In the genomic region with DNA sequence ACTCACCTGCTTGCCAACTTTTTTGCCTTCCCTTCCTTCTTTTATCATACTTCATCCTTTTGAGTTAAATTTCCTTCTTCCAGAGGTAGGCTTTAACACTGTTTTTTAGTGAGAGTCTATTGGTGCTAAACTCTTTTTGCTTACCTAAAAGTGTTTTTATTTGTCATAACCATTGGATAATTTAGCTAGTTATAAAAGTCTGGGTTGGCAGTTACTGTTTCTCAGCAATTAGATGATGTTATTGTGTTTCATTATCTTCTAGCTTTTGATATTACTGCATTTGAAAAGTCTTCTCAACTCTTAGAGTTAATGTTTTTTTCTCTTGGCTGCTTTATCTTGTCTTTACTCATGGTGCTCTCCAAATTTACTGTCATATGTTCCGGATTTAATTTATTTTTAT, we compare ENCODE assay signal across 14 cellular contexts. TPM values are rescaled to one million over a fixed set of nuclear protein-coding genes. Genes with fewer than 3 reads are reported as not detected.
DNase-seq lines count a peak whose midpoint lies in the region; ATAC-seq and TF ChIP-seq lines count a peak whose summit lies in the region.
"Had no signal": no experiment of that assay in that cellular context is flagged by ENCODE, and none has a peak within 500 bp of the region (broad histone marks: within the 10 kb centered on the region; RNA-seq: fewer than 3 reads in every experiment).

No MANE protein-coding gene starts in this region.

- peak overlapping the region in 1 of 2 donors; percentile 23 for H3K4me3 Mint-ChIP-seq in activated T-cell treated with anti-CD3 and anti-CD28 coated beads, Interleukin-2, amount 50 U/mL, for 72 hours
- no peak overlapping the region for H3K4me3 Mint-ChIP-seq in activated T-cell treated with anti-CD3 and anti-CD28 coated beads, Interleukin-2, amount 50 U/mL, for 24 hours
- H3K4me3 Mint-ChIP-seq in activated T-helper 2 cell treated with anti-CD3 and anti-CD28 coated beads, Interferon-gamma antibody, Interleukin-2, Interleukin-4, amounts not matched to agents 10 μg/mL and 5 μg/mL and 100 μg/mL, durations not matched to agents 14 hours and 24 hours and 36 hours (ENCODE audit: low read depth): no peak overlapping the region
- H3K4me3 Mint-ChIP-seq: CD8-positive, alpha-beta T cell; H9 had no signal

- no peak for TF ChIP-seq CTCF in HEK293 (tag by site-specific recombination; IDR thresholded peaks at IDR 0.05)

- peaks cover 7 to 15% of the 10 kb centered on the region in 2 donors for H3K9me3 Mint-ChIP-seq in activated T-cell treated with anti-CD3 and anti-CD28 coated beads, Interleukin-2, amount 50 U/mL, for 72 hours
- H3K9me3 Mint-ChIP-seq in activated T-cell treated with anti-CD3 and anti-CD28 coated beads, Interleukin-2, amount 50 U/mL, for 24 hours: peaks cover 18% of the 10 kb centered on the region
- peaks cover 32% of the 10 kb centered on the region for H3K9me3 Mint-ChIP-seq in activated T-helper 2 cell treated with anti-CD3 and anti-CD28 coated beads, Interferon-gamma antibody, Interleukin-2, Interleukin-4, amounts not matched to agents 10 μg/mL and 5 μg/mL and 100 μg/mL, durations not matched to agents 14 hours and 24 hours and 36 hours

- H3K4me1 ChIP-seq in HEK293 (ENCODE audit: control insufficient read depth, insufficient read depth, low read length): 0 out of 2 replicates have a peak, but pooled peaks cover 4% of the 10 kb centered on the region

- peaks cover 0 to 4% of the 10 kb centered on the region in 2 experiments; a peak in 2 of 3 replicates for H3K36me3 ChIP-seq in HEK293 (ENCODE audit: control insufficient read depth in 2 of 2, insufficient read depth in 1 of 2, low read length in 2 of 2)
- no peaks in the 10 kb centered on the region for H3K36me3 ChIP-seq in MG63

- no peak for ATAC-seq in activated T-cell treated with anti-CD3 and anti-CD28 coated beads, Interleukin-2, amount 50 U/mL, for 72 hours (replicated peaks in 1 of 2)
- ATAC-seq: CD8-positive, alpha-beta T cell; GM12878 had no signal

- intact Hi-C loops in activated T-helper 2 cell treated with anti-CD3 and anti-CD28 coated beads, Interferon-gamma antibody, Interleukin-2, Interleukin-4, amounts not matched to agents 10 μg/mL and 5 μg/mL and 100 μg/mL, durations not matched to agents 14 hours and 24 hours and 36 hours (cut with micrococcal nuclease): no loop called here

- peaks cover 63% of the 10 kb centered on the region for H3K4me1 Mint-ChIP-seq in activated T-cell treated with anti-CD3 and anti-CD28 coated beads, Interleukin-2, amount 50 U/mL, for 72 hours (ENCODE audit: low read depth)
- peaks cover 45% of the 10 kb centered on the region for H3K4me1 Mint-ChIP-seq in activated T-cell treated with anti-CD3 and anti-CD28 coated beads, Interleukin-2, amount 50 U/mL, for 24 hours (ENCODE audit: low read depth)
- peaks cover 27% of the 10 kb centered on the region for H3K4me1 Mint-ChIP-seq in activated T-helper 2 cell treated with anti-CD3 and anti-CD28 coated beads, Interferon-gamma antibody, Interleukin-2, Interleukin-4, amounts not matched to agents 10 μg/mL and 5 μg/mL and 100 μg/mL, durations not matched to agents 14 hours and 24 hours and 36 hours (ENCODE audit: low read depth)

- CTCF ChIA-PET in HEK293 (lab: Yijun Ruan, JAX): no interaction called here

- H3K27ac Mint-ChIP-seq in activated T-cell treated with anti-CD3 and anti-CD28 coated beads, Interleukin-2, amount 50 U/mL, for 72 hours: peak overlapping the region; percentile 12
- H3K27ac Mint-ChIP-seq in activated T-cell treated with anti-CD3 and anti-CD28 coated beads, Interleukin-2, amount 50 U/mL, for 24 hours: no peak overlapping the region
- peak overlapping the region; percentile 43 for H3K27ac Mint-ChIP-seq in activated T-helper 2 cell treated with anti-CD3 and anti-CD28 coated beads, Interferon-gamma antibody, Interleukin-2, Interleukin-4, amounts not matched to agents 10 μg/mL and 5 μg/mL and 100 μg/mL, durations not matched to agents 14 hours and 24 hours and 36 hours
- H3K27ac Mint-ChIP-seq: CD8-positive, alpha-beta T cell; H9 had no signal

- POLR2A ChIA-PET in HEK293 (lab: Yijun Ruan, JAX): no interaction called here

- H3K36me3 Mint-ChIP-seq in activated T-cell treated with anti-CD3 and anti-CD28 coated beads, Interleukin-2, amount 50 U/mL, for 72 hours (ENCODE audit: insufficient read depth in 2 of 2): peaks cover 25 to 29% of the 10 kb centered on the region in 2 donors
- H3K36me3 Mint-ChIP-seq in activated T-cell treated with anti-CD3 and anti-CD28 coated beads, Interleukin-2, amount 50 U/mL, for 24 hours (ENCODE audit: low read depth): peaks cover 31% of the 10 kb centered on the region
- H3K36me3 Mint-ChIP-seq in activated T-helper 2 cell treated with anti-CD3 and anti-CD28 coated beads, Interferon-gamma antibody, Interleukin-2, Interleukin-4, amounts not matched to agents 10 μg/mL and 5 μg/mL and 100 μg/mL, durations not matched to agents 14 hours and 24 hours and 36 hours (ENCODE audit: low read depth): peaks cover 50% of the 10 kb centered on the region

- H3K27ac ChIP-seq in HEK293 (ENCODE audit: extremely low read depth, low read depth, low read length): no peak overlapping the region
- H3K27ac ChIP-seq: BLaER1 treated with 17β-estradiol and CSF1 and Interleukin-3, amounts not matched to agents 10 nM and 100 nM had no signal

- H3K27me3 Mint-ChIP-seq in activated T-cell treated with anti-CD3 and anti-CD28 coated beads, Interleukin-2, amount 50 U/mL, for 72 hours (ENCODE audit: low read depth): no peaks in the 10 kb centered on the region
- H3K27me3 Mint-ChIP-seq in activated T-cell treated with anti-CD3 and anti-CD28 coated beads, Interleukin-2, amount 50 U/mL, for 24 hours: no peaks in the 10 kb centered on the region
- H3K27me3 Mint-ChIP-seq in activated T-helper 2 cell treated with anti-CD3 and anti-CD28 coated beads, Interferon-gamma antibody, Interleukin-2, Interleukin-4, amounts not matched to agents 10 μg/mL and 5 μg/mL and 100 μg/mL, durations not matched to agents 14 hours and 24 hours and 36 hours (ENCODE audit: low read depth): no peaks in the 10 kb centered on the region

- H3K9me3 ChIP-seq in HEK293 (ENCODE audit: control insufficient read depth, insufficient read depth, low read depth, low read length): no peaks in the 10 kb centered on the region
- H3K9me3 ChIP-seq in MG63: peaks cover 9% of the 10 kb centered on the region

- H3K4me3 ChIP-seq in HEK293 (ENCODE audit: low read depth, low read length): no peak overlapping the region
- no peak overlapping the region for H3K4me3 ChIP-seq in MG63
- H3K4me3 ChIP-seq: GM12878 had no signal

- no peaks in the 10 kb centered on the region for H3K27me3 ChIP-seq in MG63
- H3K27me3 ChIP-seq: BLaER1 treated with 17β-estradiol and CSF1 and Interleukin-3, amounts not matched to agents 10 nM and 100 nM had no signal

- DNase-seq in activated T-cell treated with anti-CD3 and anti-CD28 coated beads, Interleukin-2, amount 50 U/mL, for 72 hours: no peak
- DNase-seq in activated T-cell treated with anti-CD3 and anti-CD28 coated beads, Interleukin-2, amount 50 U/mL, for 24 hours: no peak
- DNase-seq in activated T-helper 2 cell treated with anti-CD3 and anti-CD28 coated beads, Interferon-gamma antibody, Interleukin-2, Interleukin-4, amounts not matched to agents 10 μg/mL and 5 μg/mL and 100 μg/mL, durations not matched to agents 14 hours and 24 hours and 36 hours (ENCODE audit: low spot score): no peak
- DNase-seq in MG63 (no peak), mesenteric fat pad (ENCODE audit: low spot score) (no peak), GF-D8 (lab: John Stamatoyannopoulos, UW) (no peak)
- DNase-seq: 8988T; Calu3; CD8-positive, alpha-beta T cell; DMS79 treated with DMSO at 0.1 percent for 48 hours; H9 had no signal

TF ChIP-seq in HEK293, 187 proteins besides CTCF, POLR2A, EP300 and RAD21 (continues in another document):
- TF ChIP-seq SETDB1 (IDR thresholded peaks at IDR 0.05; ENCODE audit: insufficient read length, low read length): peak; percentile 76
- TF ChIP-seq, protein P1, sequence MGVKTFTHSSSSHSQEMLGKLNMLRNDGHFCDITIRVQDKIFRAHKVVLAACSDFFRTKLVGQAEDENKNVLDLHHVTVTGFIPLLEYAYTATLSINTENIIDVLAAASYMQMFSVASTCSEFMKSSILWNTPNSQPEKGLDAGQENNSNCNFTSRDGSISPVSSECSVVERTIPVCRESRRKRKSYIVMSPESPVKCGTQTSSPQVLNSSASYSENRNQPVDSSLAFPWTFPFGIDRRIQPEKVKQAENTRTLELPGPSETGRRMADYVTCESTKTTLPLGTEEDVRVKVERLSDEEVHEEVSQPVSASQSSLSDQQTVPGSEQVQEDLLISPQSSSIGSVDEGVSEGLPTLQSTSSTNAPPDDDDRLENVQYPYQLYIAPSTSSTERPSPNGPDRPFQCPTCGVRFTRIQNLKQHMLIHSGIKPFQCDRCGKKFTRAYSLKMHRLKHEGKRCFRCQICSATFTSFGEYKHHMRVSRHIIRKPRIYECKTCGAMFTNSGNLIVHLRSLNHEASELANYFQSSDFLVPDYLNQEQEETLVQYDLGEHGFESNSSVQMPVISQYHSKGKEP (tag by site-specific recombination; IDR thresholded peaks at IDR 0.05): no peak

RNA-seq across cellular contexts. Expression of a gene that starts 22.6 kb away (rescaled TPM):
- total RNA-seq in activated T-cell treated with anti-CD3 and anti-CD28 coated beads, Interleukin-2, amount 50 U/mL, for 72 hours: 10 to 100 TPM; 42.9 to 69.1 TPM
- 34.8 and 36.6 TPM in 2 replicates for total RNA-seq in activated T-helper 2 cell treated with anti-CD3 and anti-CD28 coated beads, Interferon-gamma antibody, Interleukin-2, Interleukin-4, amounts not matched to agents 10 μg/mL and 5 μg/mL and 100 μg/mL, durations not matched to agents 14 hours and 24 hours and 36 hours
- total RNA-seq in MG63 (2014; rRNA removed; shearing (Covaris generic); ENCODE audit: low replicate concordance): 8.2 and 16.2 TPM in 2 replicates
- 23.5 TPM for total RNA-seq in mesenteric fat pad

RNA-seq across cellular contexts. Expression of a gene that starts 36.5 kb away (rescaled TPM):
- 100 to 1,000 TPM; 100 to 104 TPM for total RNA-seq in activated T-cell treated with anti-CD3 and anti-CD28 coated beads, Interleukin-2, amount 50 U/mL, for 72 hours
- total RNA-seq in activated T-helper 2 cell treated with anti-CD3 and anti-CD28 coated beads, Interferon-gamma antibody, Interleukin-2, Interleukin-4, amounts not matched to agents 10 μg/mL and 5 μg/mL and 100 μg/mL, durations not matched to agents 14 hours and 24 hours and 36 hours: 83.9 and 92.0 TPM in 2 replicates
- total RNA-seq in MG63 (2014; rRNA removed; shearing (Covaris generic); ENCODE audit: low replicate concordance): 5.4 and 12.9 TPM in 2 replicates
- total RNA-seq in mesenteric fat pad: 47.3 TPM
